Comparison of ENCODE assay signal across 1 cellular context in the genomic region with DNA sequence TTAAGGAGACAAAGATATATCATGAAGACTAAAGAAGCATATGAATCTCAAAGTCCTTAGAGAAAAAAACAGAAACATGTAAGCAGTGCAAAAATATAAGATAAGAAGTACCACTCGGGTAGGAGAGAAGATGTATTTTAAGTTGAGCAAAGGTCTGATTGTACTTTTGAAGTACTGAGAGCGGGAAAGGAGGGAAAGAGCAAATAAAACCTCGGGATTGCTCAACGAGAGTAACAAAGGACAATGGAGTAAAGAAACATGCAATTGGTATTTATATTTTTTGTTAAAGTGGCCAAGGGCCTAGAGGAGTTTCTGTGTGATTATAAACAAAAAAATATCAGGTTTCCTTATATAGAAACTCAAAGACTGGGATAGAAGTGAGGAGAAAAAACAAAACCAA.
A peak's percentile ranks its signal among the peaks of the same experiment; 100 is the strongest.
TF ChIP-seq lines count a peak whose summit lies in the region.

No MANE protein-coding gene starts in this region.

TF ChIP-seq in HepG2, 621 proteins besides CTCF, POLR2A, EP300 and RAD21 (continued from another document and continues in another):
- TF ChIP-seq, protein P1, sequence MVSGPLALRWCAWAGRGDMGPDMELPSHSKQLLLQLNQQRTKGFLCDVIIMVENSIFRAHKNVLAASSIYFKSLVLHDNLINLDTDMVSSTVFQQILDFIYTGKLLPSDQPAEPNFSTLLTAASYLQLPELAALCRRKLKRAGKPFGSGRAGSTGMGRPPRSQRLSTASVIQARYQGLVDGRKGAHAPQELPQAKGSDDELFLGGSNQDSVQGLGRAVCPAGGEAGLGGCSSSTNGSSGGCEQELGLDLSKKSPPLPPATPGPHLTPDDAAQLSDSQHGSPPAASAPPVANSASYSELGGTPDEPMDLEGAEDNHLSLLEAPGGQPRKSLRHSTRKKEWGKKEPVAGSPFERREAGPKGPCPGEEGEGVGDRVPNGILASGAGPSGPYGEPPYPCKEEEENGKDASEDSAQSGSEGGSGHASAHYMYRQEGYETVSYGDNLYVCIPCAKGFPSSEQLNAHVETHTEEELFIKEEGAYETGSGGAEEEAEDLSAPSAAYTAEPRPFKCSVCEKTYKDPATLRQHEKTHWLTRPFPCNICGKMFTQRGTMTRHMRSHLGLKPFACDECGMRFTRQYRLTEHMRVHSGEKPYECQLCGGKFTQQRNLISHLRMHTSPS (CRISPR knock-in tag; IDR thresholded peaks at IDR 0.05; ENCODE audit: low read depth): no peak
- TF ChIP-seq ZNF776 (CRISPR knock-in tag; IDR thresholded peaks at IDR 0.05): no peak
- TF ChIP-seq ATRX (CRISPR knock-in tag; IDR thresholded peaks at IDR 0.05; ENCODE audit: borderline replicate concordance): no peak
- 0 out of 2 replicates have a peak, but pooled peaks have one; percentile 40 for TF ChIP-seq FOXP4 (CRISPR knock-in tag; IDR thresholded peaks at IDR 0.05)
- no peak for TF ChIP-seq DBP (CRISPR knock-in tag; IDR thresholded peaks at IDR 0.05; ENCODE audit: not compliant biosample characterization)
- TF ChIP-seq FOXJ3 (CRISPR knock-in tag; IDR thresholded peaks at IDR 0.05; ENCODE audit: borderline replicate concordance): peak; percentile 56; the same call in 1 of the 2 replicates
- no peak for TF ChIP-seq ZNF7 (CRISPR knock-in tag; IDR thresholded peaks at IDR 0.05)
- no peak for TF ChIP-seq SMARCE1 (IDR thresholded peaks at IDR 0.05; ENCODE audit: borderline replicate concordance)
- TF ChIP-seq, protein P2, sequence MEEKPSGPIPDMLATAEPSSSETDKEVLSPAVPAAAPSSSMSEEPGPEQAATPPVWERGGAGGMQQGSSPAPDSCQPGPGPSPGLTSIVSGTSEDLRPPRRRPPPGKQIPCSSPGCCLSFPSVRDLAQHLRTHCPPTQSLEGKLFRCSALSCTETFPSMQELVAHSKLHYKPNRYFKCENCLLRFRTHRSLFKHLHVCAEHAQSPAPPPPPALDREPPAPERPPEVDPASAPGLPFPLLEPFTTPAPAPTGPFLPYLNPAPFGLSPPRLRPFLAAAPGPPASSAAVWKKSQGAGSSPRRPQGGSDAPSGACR (CRISPR knock-in tag; IDR thresholded peaks at IDR 0.05): no peak
- TF ChIP-seq ZNF644 (CRISPR knock-in tag; IDR thresholded peaks at IDR 0.05; ENCODE audit: low read depth): no peak
- TF ChIP-seq ZBTB33 (CRISPR knock-in tag; IDR thresholded peaks at IDR 0.05): no peak
- TF ChIP-seq RFX5 (IDR thresholded peaks at IDR 0.05; ENCODE audit: low read depth, low read length): no peak
- no peak for TF ChIP-seq CREB1 (IDR thresholded peaks at IDR 0.05)
- no peak for TF ChIP-seq CREB1 (CRISPR knock-in tag; IDR thresholded peaks at IDR 0.05)
- no peak for TF ChIP-seq ZNF143 (CRISPR knock-in tag; IDR thresholded peaks at IDR 0.05)
- TF ChIP-seq ZNF335 (CRISPR knock-in tag; IDR thresholded peaks at IDR 0.05): no peak
- TF ChIP-seq ZNF354B (CRISPR knock-in tag; IDR thresholded peaks at IDR 0.05): no peak
- no peak for TF ChIP-seq ZNF768 (CRISPR knock-in tag; IDR thresholded peaks at IDR 0.05)
- no peak for TF ChIP-seq MED1 (CRISPR knock-in tag; IDR thresholded peaks at IDR 0.05)
- no peak for TF ChIP-seq ZNF780A (CRISPR knock-in tag; IDR thresholded peaks at IDR 0.05)
- TF ChIP-seq, protein P3, sequence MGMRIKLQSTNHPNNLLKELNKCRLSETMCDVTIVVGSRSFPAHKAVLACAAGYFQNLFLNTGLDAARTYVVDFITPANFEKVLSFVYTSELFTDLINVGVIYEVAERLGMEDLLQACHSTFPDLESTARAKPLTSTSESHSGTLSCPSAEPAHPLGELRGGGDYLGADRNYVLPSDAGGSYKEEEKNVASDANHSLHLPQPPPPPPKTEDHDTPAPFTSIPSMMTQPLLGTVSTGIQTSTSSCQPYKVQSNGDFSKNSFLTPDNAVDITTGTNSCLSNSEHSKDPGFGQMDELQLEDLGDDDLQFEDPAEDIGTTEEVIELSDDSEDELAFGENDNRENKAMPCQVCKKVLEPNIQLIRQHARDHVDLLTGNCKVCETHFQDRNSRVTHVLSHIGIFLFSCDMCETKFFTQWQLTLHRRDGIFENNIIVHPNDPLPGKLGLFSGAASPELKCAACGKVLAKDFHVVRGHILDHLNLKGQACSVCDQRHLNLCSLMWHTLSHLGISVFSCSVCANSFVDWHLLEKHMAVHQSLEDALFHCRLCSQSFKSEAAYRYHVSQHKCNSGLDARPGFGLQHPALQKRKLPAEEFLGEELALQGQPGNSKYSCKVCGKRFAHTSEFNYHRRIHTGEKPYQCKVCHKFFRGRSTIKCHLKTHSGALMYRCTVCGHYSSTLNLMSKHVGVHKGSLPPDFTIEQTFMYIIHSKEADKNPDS (CRISPR knock-in tag; IDR thresholded peaks at IDR 0.05): peak; percentile 83; the same call in 1 of the 2 replicates
- TF ChIP-seq AGO1 (IDR thresholded peaks at IDR 0.05; ENCODE audit: low read depth, low read length, poor library complexity, severe bottlenecking): no peak
- no peak for TF ChIP-seq GMEB2 (CRISPR knock-in tag; IDR thresholded peaks at IDR 0.05; ENCODE audit: low read depth)
- TF ChIP-seq, protein P4, sequence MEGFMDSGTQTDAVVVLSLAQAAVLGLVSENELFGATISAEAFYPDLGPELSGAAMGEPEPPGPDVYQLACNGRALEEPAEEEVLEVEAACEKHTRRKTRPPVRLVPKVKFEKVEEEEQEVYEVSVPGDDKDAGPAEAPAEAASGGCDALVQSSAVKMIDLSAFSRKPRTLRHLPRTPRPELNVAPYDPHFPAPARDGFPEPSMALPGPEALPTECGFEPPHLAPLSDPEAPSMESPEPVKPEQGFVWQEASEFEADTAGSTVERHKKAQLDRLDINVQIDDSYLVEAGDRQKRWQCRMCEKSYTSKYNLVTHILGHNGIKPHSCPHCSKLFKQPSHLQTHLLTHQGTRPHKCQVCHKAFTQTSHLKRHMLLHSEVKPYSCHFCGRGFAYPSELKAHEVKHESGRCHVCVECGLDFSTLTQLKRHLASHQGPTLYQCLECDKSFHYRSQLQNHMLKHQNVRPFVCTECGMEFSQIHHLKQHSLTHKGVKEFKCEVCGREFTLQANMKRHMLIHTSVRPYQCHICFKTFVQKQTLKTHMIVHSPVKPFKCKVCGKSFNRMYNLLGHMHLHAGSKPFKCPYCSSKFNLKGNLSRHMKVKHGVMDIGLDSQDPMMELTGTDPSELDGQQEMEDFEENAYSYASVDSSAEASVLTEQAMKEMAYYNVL (CRISPR knock-in tag; IDR thresholded peaks at IDR 0.05; ENCODE audit: borderline replicate concordance): peak; percentile 64; the same call in 1 of the 2 replicates
- no peak for TF ChIP-seq SOX6 (IDR thresholded peaks at IDR 0.05)
- peak; percentile 87 for TF ChIP-seq SOX6 (CRISPR knock-in tag; IDR thresholded peaks at IDR 0.05)
- no peak for TF ChIP-seq ZNF12 (CRISPR knock-in tag; IDR thresholded peaks at IDR 0.05)
- TF ChIP-seq ZNF550 (CRISPR knock-in tag; IDR thresholded peaks at IDR 0.05; ENCODE audit: borderline replicate concordance): no peak
- no peak for TF ChIP-seq RELA (CRISPR knock-in tag; IDR thresholded peaks at IDR 0.05)
- no peak for TF ChIP-seq ZNF878 (CRISPR knock-in tag; IDR thresholded peaks at IDR 0.05)
- TF ChIP-seq CEBPG (CRISPR knock-in tag; IDR thresholded peaks at IDR 0.05): peak; percentile 91
- TF ChIP-seq MAFF (IDR thresholded peaks at IDR 0.05; ENCODE audit: low read depth, low read length): no peak
- peak; percentile 46; the same call in 1 of the 2 replicates for TF ChIP-seq ISL2 (CRISPR knock-in tag; IDR thresholded peaks at IDR 0.05)
- no peak for TF ChIP-seq HNRNPL (IDR thresholded peaks at IDR 0.05; ENCODE audit: low read depth, low read length)
- TF ChIP-seq PAXIP1 (CRISPR knock-in tag; conservative IDR thresholded peaks at IDR 0.05): peak; percentile 45
- no peak for TF ChIP-seq SMC3 (IDR thresholded peaks at IDR 0.05; ENCODE audit: low read length)
- TF ChIP-seq PHF8 (CRISPR knock-in tag; IDR thresholded peaks at IDR 0.05): no peak
- TF ChIP-seq POLR2AphosphoS2 (IDR thresholded peaks at IDR 0.05; ENCODE audit: low read depth, low read length): no peak
- peak; percentile 84; the same call in 1 of the 2 replicates for TF ChIP-seq TFDP1 (CRISPR knock-in tag; IDR thresholded peaks at IDR 0.05; ENCODE audit: borderline replicate concordance)
- no peak for TF ChIP-seq ZNF790 (CRISPR knock-in tag; IDR thresholded peaks at IDR 0.05; ENCODE audit: borderline replicate concordance)
- peak; percentile 42; the same call in 1 of the 2 replicates for TF ChIP-seq TCF7 (IDR thresholded peaks at IDR 0.05; ENCODE audit: low read depth)
- TF ChIP-seq TFDP2 (CRISPR knock-in tag; IDR thresholded peaks at IDR 0.05): peak; percentile 87
- TF ChIP-seq ZNF350 (CRISPR knock-in tag; IDR thresholded peaks at IDR 0.05; ENCODE audit: borderline replicate concordance, low read depth): no peak
